15 cellular contexts compared by ENCODE assay signal in the genomic region with DNA sequence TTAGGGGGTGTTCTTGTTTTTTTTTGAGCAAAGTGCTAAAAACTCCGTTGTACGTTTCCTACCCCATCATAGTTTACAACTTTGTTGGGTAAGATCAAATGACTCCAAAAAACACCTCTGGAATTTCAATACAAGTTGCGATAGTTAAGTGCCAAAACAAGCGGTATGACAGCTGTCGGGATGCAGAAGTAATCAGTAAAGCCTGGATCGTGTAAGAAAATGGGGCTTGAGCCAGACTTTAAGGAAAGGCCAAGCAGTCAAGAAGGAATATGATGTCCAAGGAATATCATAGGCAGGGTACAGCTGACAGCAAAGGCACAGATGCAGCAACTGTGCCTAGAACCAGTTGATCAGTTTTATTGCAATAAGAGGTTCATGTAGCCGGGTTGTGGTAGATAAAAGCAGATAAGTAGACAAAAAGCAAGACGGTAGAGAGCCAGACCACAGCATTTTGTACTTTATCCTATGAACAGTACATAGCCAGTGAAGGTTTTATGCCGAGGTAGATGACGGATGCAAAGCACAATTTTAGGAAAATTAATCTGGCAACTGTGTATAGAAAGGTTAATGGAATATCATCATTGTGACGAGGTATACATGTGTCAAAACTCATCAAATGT. TPM values are rescaled to one million over a fixed set of nuclear protein-coding genes. Genes with fewer than 3 reads are reported as not detected.
A peak's percentile ranks its signal among the peaks of the same experiment; 100 is the strongest.
DNase-seq lines count a peak whose midpoint lies in the region; ATAC-seq and TF ChIP-seq lines count a peak whose summit lies in the region.
"Had no signal": no experiment of that assay in that cellular context is flagged by ENCODE, and none has a peak within 500 bp of the region (broad histone marks: within the 10 kb centered on the region; RNA-seq: fewer than 3 reads in every experiment).

No MANE protein-coding gene starts in this region.

- H3K4me3 Mint-ChIP-seq in activated naive CD4-positive, alpha-beta T cell treated with anti-CD3 and anti-CD28 coated beads, Interleukin-2, amount 50 U/mL, for 24 hours = peak overlapping the region; percentile 49
- peak overlapping the region; percentile 1 for H3K4me3 Mint-ChIP-seq in activated naive CD8-positive, alpha-beta T cell treated with anti-CD3 and anti-CD28 coated beads for 36 hours
- no peak overlapping the region for H3K4me3 Mint-ChIP-seq in mesothelial cell of epicardium

- DNase-seq in activated naive CD4-positive, alpha-beta T cell treated with anti-CD3 and anti-CD28 coated beads, Interleukin-2, amount 50 U/mL, for 72 hours (ENCODE audit: low spot score in 2 of 2) = no peak
- no peak for DNase-seq in activated naive CD8-positive, alpha-beta T cell treated with anti-CD3 and anti-CD28 coated beads for 36 hours
- DNase-seq in mesothelial cell of epicardium (ENCODE audit: low spot score in 2 of 2, unreplicated experiment in 2 of 2) (no peak), thoracic aorta (ENCODE audit: low spot score) (no peak), SW480 (ENCODE audit: low spot score) (no peak), germinal center (ENCODE audit: low spot score) (no peak)
- DNase-seq: amygdala; DMS79 treated with DMSO at 0.1 percent for 48 hours; effector CD4-positive, alpha-beta T cell; foreskin melanocyte; NCI-H1105 treated with DMSO at 0.1 percent for 48 hours; stimulated activated CD8-positive, alpha-beta memory T cell treated with anti-CD3 and anti-CD28 coated beads, Interleukin-4, amount 100 ng/mL, for 48 hours had no signal

- H3K4me3 ChIP-seq in thoracic aorta = peak overlapping the region; percentile 1
- H3K4me3 ChIP-seq: GM12878 had no signal

- H3K9me3 Mint-ChIP-seq in activated naive CD4-positive, alpha-beta T cell treated with anti-CD3 and anti-CD28 coated beads, Interleukin-2, amount 50 U/mL, for 24 hours = peaks cover 5% of the 10 kb centered on the region
- H3K9me3 Mint-ChIP-seq in activated naive CD4-positive, alpha-beta T cell treated with anti-CD3 and anti-CD28 coated beads, Interleukin-2, amount 50 U/mL, for 72 hours = peaks cover 4 to 21% of the 10 kb centered on the region in 2 donors
- peaks cover 8% of the 10 kb centered on the region for H3K9me3 Mint-ChIP-seq in activated naive CD8-positive, alpha-beta T cell treated with anti-CD3 and anti-CD28 coated beads for 36 hours
- peaks cover 3% of the 10 kb centered on the region for H3K9me3 Mint-ChIP-seq in mesothelial cell of epicardium

- H3K9me3 ChIP-seq in thoracic aorta = no peaks in the 10 kb centered on the region

- no peak for ATAC-seq in activated naive CD4-positive, alpha-beta T cell treated with anti-CD3 and anti-CD28 coated beads, Interleukin-2, amount 50 U/mL, for 72 hours
- ATAC-seq in thoracic aorta (ENCODE audit: insufficient number of reproducible peaks, low FRiP score, low read depth) (no peak), HG03108 (IDR thresholded peaks at IDR 0.05; ENCODE audit: unreplicated experiment) (no peak)
- ATAC-seq: GM12878 had no signal

- H3K27ac Mint-ChIP-seq in activated naive CD4-positive, alpha-beta T cell treated with anti-CD3 and anti-CD28 coated beads, Interleukin-2, amount 50 U/mL, for 24 hours = peak overlapping the region; percentile 85
- peak overlapping the region in 1 of 2 donors; percentile 23 for H3K27ac Mint-ChIP-seq in activated naive CD4-positive, alpha-beta T cell treated with anti-CD3 and anti-CD28 coated beads, Interleukin-2, amount 50 U/mL, for 72 hours
- H3K27ac Mint-ChIP-seq in activated naive CD8-positive, alpha-beta T cell treated with anti-CD3 and anti-CD28 coated beads for 36 hours = peak overlapping the region; percentile 46
- peak overlapping the region; percentile 4 for H3K27ac Mint-ChIP-seq in mesothelial cell of epicardium

- H3K36me3 ChIP-seq in thoracic aorta = peaks cover 7% of the 10 kb centered on the region

- peaks cover 28 to 62% of the 10 kb centered on the region in 2 donors for H3K4me1 ChIP-seq in thoracic aorta (ENCODE audit: control insufficient read depth in 1 of 2, low read depth in 2 of 2)

- H3K27me3 Mint-ChIP-seq in activated naive CD4-positive, alpha-beta T cell treated with anti-CD3 and anti-CD28 coated beads, Interleukin-2, amount 50 U/mL, for 24 hours = no peaks in the 10 kb centered on the region
- no peaks in the 10 kb centered on the region for H3K27me3 Mint-ChIP-seq in activated naive CD8-positive, alpha-beta T cell treated with anti-CD3 and anti-CD28 coated beads for 36 hours
- no peaks in the 10 kb centered on the region for H3K27me3 Mint-ChIP-seq in mesothelial cell of epicardium (ENCODE audit: low read depth)

- no peaks in the 10 kb centered on the region for H3K27me3 ChIP-seq in thoracic aorta (replicated peaks; ENCODE audit: insufficient read depth)

- H3K4me1 Mint-ChIP-seq in activated naive CD4-positive, alpha-beta T cell treated with anti-CD3 and anti-CD28 coated beads, Interleukin-2, amount 50 U/mL, for 24 hours = peaks cover 95% of the 10 kb centered on the region
- peaks cover 62% of the 10 kb centered on the region for H3K4me1 Mint-ChIP-seq in activated naive CD8-positive, alpha-beta T cell treated with anti-CD3 and anti-CD28 coated beads for 36 hours
- H3K4me1 Mint-ChIP-seq in mesothelial cell of epicardium = peaks cover 18% of the 10 kb centered on the region

- no peak for TF ChIP-seq CTCF in mesothelial cell of epicardium (IDR thresholded peaks at IDR 0.05; ENCODE audit: unreplicated experiment)
- TF ChIP-seq CTCF in thoracic aorta (IDR thresholded peaks at IDR 0.05) = no peak

- peaks cover 31% of the 10 kb centered on the region for H3K36me3 Mint-ChIP-seq in activated naive CD4-positive, alpha-beta T cell treated with anti-CD3 and anti-CD28 coated beads, Interleukin-2, amount 50 U/mL, for 24 hours
- peaks cover 19 to 49% of the 10 kb centered on the region in 2 donors for H3K36me3 Mint-ChIP-seq in activated naive CD4-positive, alpha-beta T cell treated with anti-CD3 and anti-CD28 coated beads, Interleukin-2, amount 50 U/mL, for 72 hours
- H3K36me3 Mint-ChIP-seq in activated naive CD8-positive, alpha-beta T cell treated with anti-CD3 and anti-CD28 coated beads for 36 hours = peaks cover 44% of the 10 kb centered on the region
- H3K36me3 Mint-ChIP-seq in mesothelial cell of epicardium = peaks cover 33% of the 10 kb centered on the region

- H3K27ac ChIP-seq in thoracic aorta = no peak overlapping the region

RNA-seq across cellular contexts. Expression of a gene that starts 45.5 kb away (rescaled TPM):
- 10 to 100 TPM; 30.0 to 35.5 TPM for total RNA-seq in activated naive CD4-positive, alpha-beta T cell treated with anti-CD3 and anti-CD28 coated beads, Interleukin-2, amount 50 U/mL, for 72 hours
- 10 to 100 TPM; 15.7 to 16.9 TPM for total RNA-seq in activated naive CD8-positive, alpha-beta T cell treated with anti-CD3 and anti-CD28 coated beads for 36 hours
- total RNA-seq in mesothelial cell of epicardium (95.9 to 104 TPM (median 99.1 TPM) in 3 replicates), thoracic aorta (100 to 1,000 TPM; 136 to 158 TPM)
